21 cellular contexts compared by ENCODE assay signal in genomic region chr6:134555672-134556071, GRCh38.
DNase-seq lines count a peak whose midpoint lies in the region; ATAC-seq, FAIRE-seq and TF ChIP-seq lines count a peak whose summit lies in the region.
"Had no signal": no experiment of that assay in that cellular context is flagged by ENCODE, and none has a peak within 500 bp of the region (broad histone marks: within the 10 kb centered on the region; RNA-seq: fewer than 3 reads in every experiment).

No MANE protein-coding gene starts in this region.

- no peaks in the 10 kb centered on the region for H3K79me2 ChIP-seq in GM12878 (ENCODE audit: control insufficient read depth, insufficient read depth, low read length)

- H3K27ac ChIP-seq in GM12878 (ENCODE audit: control insufficient read depth, insufficient read depth): no peak overlapping the region
- H3K27ac ChIP-seq: BLaER1 had no signal

- TF ChIP-seq EP300 in GM12878 (IDR thresholded peaks at IDR 0.05; ENCODE audit: borderline replicate concordance in 1 of 2, control insufficient read depth in 1 of 2, low read depth in 2 of 2, low read length in 2 of 2): no peak

- no peaks in the 10 kb centered on the region for H3K9me3 ChIP-seq in GM12878 (replicated peaks; ENCODE audit: control insufficient read depth, insufficient read depth, low read length)
- H3K9me3 ChIP-seq: BE2C had no signal

- no TSS peak for BruUV-seq in GM12878 (replicated peaks; lab: Mats Ljungman, UMichigan)

- TF ChIP-seq RAD21 in GM12878 (IDR thresholded peaks at IDR 0.05; ENCODE audit: insufficient read depth, low read depth, low read length): no peak

- SMC1A ChIA-PET in GM12878 (lab: Charles Lee; ENCODE audit: uncharacterized antibody, unreplicated experiment): interaction anchor here (1.6 kb wide), 1 partner anchor 144 kb away, joined by 3 read pairs; no protein-coding TSS in a partner anchor

- H4K20me1 ChIP-seq in GM12878 (ENCODE audit: control insufficient read depth, insufficient read depth): no peaks in the 10 kb centered on the region
- H4K20me1 ChIP-seq: BLaER1 had no signal

- TF ChIP-seq CTCF in GM12878 (IDR thresholded peaks at IDR 0.05 in 2 of 3, conservative IDR thresholded peaks at IDR 0.05 in 1 of 3; ENCODE audit: control insufficient read depth in 2 of 3, extremely low read depth in 1 of 3, insufficient read depth in 1 of 3, low read depth in 3 of 3, low read length in 3 of 3): no peak

- WGBS in GM12878 (ENCODE audit: insufficient coverage, insufficient replicate concordance, low lambda C conversion rate, missing lambda C conversion rate): 0% methylated on average over 1 of the region's 1 CpG

- no peak overlapping the region for H3K9ac ChIP-seq in GM12878 (ENCODE audit: control insufficient read depth, insufficient read depth, low read length)
- H3K9ac ChIP-seq: BLaER1 had no signal

- H2AFZ ChIP-seq in GM12878 (ENCODE audit: control insufficient read depth, low read depth, low read length): no peak overlapping the region

- H3K4me2 ChIP-seq in GM12878 (ENCODE audit: control insufficient read depth, insufficient read depth): no peak overlapping the region
- H3K4me2 ChIP-seq: BLaER1 had no signal

- no peak for DNase-seq in GM12878 (ENCODE audit: low read depth, low spot score)
- no peak for DNase-seq in left lobe of liver (ENCODE audit: low spot score)
- peak; percentile 45 for DNase-seq in renal cortical epithelial cell (ENCODE audit: low read depth)
- no peak for DNase-seq in frontal cortex (ENCODE audit: low spot score in 2 of 2)
- DNase-seq in DMS153 (lab: John Stamatoyannopoulos, UW): no peak
- DNase-seq: 8988T; ACHN; BE2C; C1 segment of cervical spinal cord; CD4-positive, alpha-beta memory T cell; CD4-positive, CD25-positive, alpha-beta regulatory T cell; CD8-positive, alpha-beta memory T cell; COR-L47; DMS 273 treated with DMSO at 0.1 percent for 48 hours; DMS79 treated with DMSO at 0.1 percent for 48 hours; GF-D8 had no signal

- CTCF ChIA-PET in GM12878 (lab: Yijun Ruan, JAX): interaction anchor here (1.1 kb wide), 1 partner anchor 85 kb away, joined by 3 read pairs; no protein-coding TSS in a partner anchor

- no peaks in the 10 kb centered on the region for H3K36me3 ChIP-seq in GM12878 (ENCODE audit: control insufficient read depth in 2 of 2, insufficient read depth in 2 of 2, low read length in 1 of 2)
- H3K36me3 ChIP-seq: BE2C, BLaER1 had no signal

- intact Hi-C loops in GM12878 (cut with micrococcal nuclease; ENCODE audit: unreplicated experiment): no loop called here

- POLR2A ChIA-PET in GM12878 (lab: Charles Lee): no interaction called here

- H3K27me3 ChIP-seq in GM12878 (replicated peaks in 1 of 2; ENCODE audit: control insufficient read depth in 2 of 2, insufficient read depth in 2 of 2, low read length in 1 of 2): no peaks in the 10 kb centered on the region
- H3K27me3 ChIP-seq: BE2C, BLaER1 had no signal

- in situ Hi-C loops in GM12878 (cut with MboI): no loop called here

- RAD21 ChIA-PET in GM12878 (lab: Charles Lee; ENCODE audit: unreplicated experiment): no interaction called here

- H3K4me3 ChIP-seq in GM12878: no peak overlapping the region
- H3K4me3 ChIP-seq: BLaER1 had no signal

- no peak for TF ChIP-seq POLR2A in GM12878 (IDR thresholded peaks at IDR 0.05; ENCODE audit: low read depth, low read length)

- ATAC-seq in GM12878 (no peak), left lobe of liver (peak; percentile 36)

- FAIRE-seq in GM12878 (lab: Jason Lieb, UNC) (peak; percentile 7), frontal cortex (lab: Jason Lieb, UNC) (no peak)
- FAIRE-seq: A204.1, G401.6, GM12892, GM18507 had no signal

- no peaks in the 10 kb centered on the region for H3K4me1 ChIP-seq in GM12878 (ENCODE audit: control insufficient read depth, insufficient read depth, low read length)
- H3K4me1 ChIP-seq: BE2C, BLaER1 had no signal

TF ChIP-seq in GM12878, 131 proteins besides CTCF, POLR2A, EP300 and RAD21:
- TF ChIP-seq NR2C2 (IDR thresholded peaks at IDR 0.05; ENCODE audit: borderline replicate concordance, control insufficient read depth, insufficient read length, low read depth) (no peak), NFIC (IDR thresholded peaks at IDR 0.05; ENCODE audit: low read depth, low read length) (no peak), HCFC1 (IDR thresholded peaks at IDR 0.05; ENCODE audit: low read length) (no peak), MEF2B (IDR thresholded peaks at IDR 0.05; ENCODE audit: partially characterized antibody, poor library complexity, severe bottlenecking) (no peak), MAX (IDR thresholded peaks at IDR 0.05; ENCODE audit: low read depth, low read length) (no peak), NR2F1 (conservative IDR thresholded peaks at IDR 0.05) (no peak), REST (IDR thresholded peaks at IDR 0.05; ENCODE audit: low read depth, low read length) (no peak), BCLAF1 (IDR thresholded peaks at IDR 0.05) (no peak), MYB (IDR thresholded peaks at IDR 0.05; ENCODE audit: borderline replicate concordance, low read depth, low read length) (no peak), ZZZ3 (IDR thresholded peaks at IDR 0.05; ENCODE audit: control insufficient read depth, insufficient read length, low read depth) (no peak), SRF (IDR thresholded peaks at IDR 0.05; ENCODE audit: low read depth in 2 of 2, low read length in 2 of 2) (no peak), CREM (IDR thresholded peaks at IDR 0.05; ENCODE audit: low read depth) (no peak), USF2 (IDR thresholded peaks at IDR 0.05; ENCODE audit: borderline replicate concordance, low read depth, low read length) (no peak), NFYA (IDR thresholded peaks at IDR 0.05; ENCODE audit: borderline replicate concordance, low read depth, low read length) (no peak)
TF ChIP-seq in GM12878: peak in this region for 0.
